Comparison of ENCODE assay signal across 1 cellular context in genomic region chr2:158686166-158686792, GRCh38.
TF ChIP-seq lines count a peak whose summit lies in the region.

No MANE protein-coding gene starts in this region.

TF ChIP-seq in GM23338, 12 proteins besides CTCF, POLR2A, EP300 and RAD21 (continued from another document):
- TF ChIP-seq ZNF462 (CRISPR knock-in tag; IDR thresholded peaks at IDR 0.05) (no peak), JUNB (IDR thresholded peaks at IDR 0.05; ENCODE audit: unreplicated experiment) (no peak), ZNF114 (CRISPR knock-in tag; IDR thresholded peaks at IDR 0.05) (no peak), CREB1 (CRISPR knock-in tag; IDR thresholded peaks at IDR 0.05; ENCODE audit: low read depth) (no peak), ZNF331 (CRISPR knock-in tag; IDR thresholded peaks at IDR 0.05; ENCODE audit: low read depth) (no peak), ETS1 (IDR thresholded peaks at IDR 0.05) (no peak), NANOG (IDR thresholded peaks at IDR 0.05; ENCODE audit: borderline replicate concordance) (no peak)
TF ChIP-seq in GM23338: peak in this region for 0.
